In genomic region chr2:27887830-27888229, GRCh38 we compare ENCODE assay signal across 1 cellular context.
TF ChIP-seq lines count a peak whose summit lies in the region.

No MANE protein-coding gene starts in this region.

TF ChIP-seq in GM12878, 131 proteins besides CTCF, POLR2A, EP300 and RAD21:
- no peak for TF ChIP-seq LARP7 (IDR thresholded peaks at IDR 0.05)
- 0 out of 2 replicates have a peak, but pooled peaks have one; percentile 17 for TF ChIP-seq MEF2A (IDR thresholded peaks at IDR 0.05; ENCODE audit: insufficient read depth, low read depth, low read length)
